ENCODE assay signal across 1 cellular context in genomic region chr7:19677201-19677600, GRCh38.
TF ChIP-seq lines count a peak whose summit lies in the region.

No MANE protein-coding gene starts in this region.

TF ChIP-seq in K562, 482 proteins besides CTCF, POLR2A, EP300 and RAD21 (continued from another document):
- TF ChIP-seq SMARCE1 (IDR thresholded peaks at IDR 0.05) (peak; percentile 29; the same call in 1 of the 2 replicates), ZBTB9 (CRISPR knock-in tag; IDR thresholded peaks at IDR 0.05) (0 out of 2 replicates have a peak, but pooled peaks have one; percentile 10), ARID1B (IDR thresholded peaks at IDR 0.05) (peak; percentile 29; the same call in 1 of the 2 replicates), ZNF639 (CRISPR knock-in tag; conservative IDR thresholded peaks at IDR 0.05 in 1 of 2, IDR thresholded peaks at IDR 0.05 in 1 of 2) (peak in 1 of 2 experiments; percentile 68; a peak in 2 of 4 replicates), RBM14 (IDR thresholded peaks at IDR 0.05; ENCODE audit: borderline replicate concordance, insufficient read depth, low read depth, low read length) (no peak), ZNF76 (CRISPR knock-in tag; IDR thresholded peaks at IDR 0.05; ENCODE audit: borderline replicate concordance) (no peak), STAT5B (CRISPR knock-in tag; IDR thresholded peaks at IDR 0.05) (no peak), ZNF766 (CRISPR knock-in tag; conservative IDR thresholded peaks at IDR 0.05) (0 out of 2 replicates have a peak, but pooled peaks have one; percentile 46), ZBTB17 (CRISPR knock-in tag; IDR thresholded peaks at IDR 0.05) (peak; percentile 35; the same call in 1 of the 2 replicates), FOSL1 (tag; conservative IDR thresholded peaks at IDR 0.05) (peak; percentile 78), ESRRA (IDR thresholded peaks at IDR 0.05; ENCODE audit: borderline replicate concordance, low read depth) (peak; percentile 75; the same call in 1 of the 2 replicates), ZBTB11 (CRISPR knock-in tag; IDR thresholded peaks at IDR 0.05) (peak in 1 of 3 experiments; percentile 38; a peak in 2 of 6 replicates), ZNF589 (CRISPR knock-in tag; IDR thresholded peaks at IDR 0.05; ENCODE audit: low read depth) (0 out of 2 replicates have a peak, but pooled peaks have one; percentile 26), MEF2D (tag; conservative IDR thresholded peaks at IDR 0.05; ENCODE audit: low read depth) (peak; percentile 67; the same call in 1 of the 2 replicates), ZNF184 (CRISPR knock-in tag; IDR thresholded peaks at IDR 0.05) (no peak), CEBPB (tag; IDR thresholded peaks at IDR 0.05) (no peak)
